ENCODE assay signal across 1 cellular context in the genomic region with DNA sequence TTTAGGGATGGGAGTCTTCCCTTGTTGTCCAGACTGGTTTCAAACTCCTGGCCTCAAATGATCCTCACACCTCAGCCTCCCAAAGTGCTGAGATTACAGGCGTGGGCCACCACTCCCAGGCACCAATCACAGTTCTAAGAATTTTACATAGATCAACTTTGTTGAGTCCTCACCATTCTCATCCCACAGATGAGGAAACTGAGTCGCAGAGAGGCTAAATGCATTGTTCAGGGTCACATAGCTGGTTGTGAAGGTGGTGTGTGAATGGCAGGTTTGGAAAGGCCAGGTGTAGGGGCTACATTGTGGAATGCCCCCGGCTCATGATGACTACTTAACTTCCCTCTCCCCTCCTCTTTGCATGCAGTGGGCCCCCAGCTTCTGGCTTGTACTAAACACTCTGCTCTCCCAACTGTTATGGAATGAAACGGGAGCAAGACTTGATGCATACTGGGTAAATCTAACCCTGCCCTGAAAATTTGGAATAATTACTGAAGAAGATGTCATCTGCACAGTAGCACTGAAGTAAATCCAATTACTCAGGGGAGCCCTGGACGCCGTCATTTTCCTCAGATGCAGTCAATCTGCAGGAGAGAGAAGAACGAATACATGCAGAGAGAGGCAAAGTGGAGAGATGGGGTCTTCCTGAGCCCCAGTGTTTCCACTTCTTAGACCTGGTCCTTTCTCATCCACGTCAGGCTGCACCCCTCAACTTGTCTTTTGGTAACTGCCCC.
TF ChIP-seq lines count a peak whose summit lies in the region.

No MANE protein-coding gene starts in this region.

TF ChIP-seq in K562, 482 proteins besides CTCF, POLR2A, EP300 and RAD21 (continued from another document):
- TF ChIP-seq, protein P1, sequence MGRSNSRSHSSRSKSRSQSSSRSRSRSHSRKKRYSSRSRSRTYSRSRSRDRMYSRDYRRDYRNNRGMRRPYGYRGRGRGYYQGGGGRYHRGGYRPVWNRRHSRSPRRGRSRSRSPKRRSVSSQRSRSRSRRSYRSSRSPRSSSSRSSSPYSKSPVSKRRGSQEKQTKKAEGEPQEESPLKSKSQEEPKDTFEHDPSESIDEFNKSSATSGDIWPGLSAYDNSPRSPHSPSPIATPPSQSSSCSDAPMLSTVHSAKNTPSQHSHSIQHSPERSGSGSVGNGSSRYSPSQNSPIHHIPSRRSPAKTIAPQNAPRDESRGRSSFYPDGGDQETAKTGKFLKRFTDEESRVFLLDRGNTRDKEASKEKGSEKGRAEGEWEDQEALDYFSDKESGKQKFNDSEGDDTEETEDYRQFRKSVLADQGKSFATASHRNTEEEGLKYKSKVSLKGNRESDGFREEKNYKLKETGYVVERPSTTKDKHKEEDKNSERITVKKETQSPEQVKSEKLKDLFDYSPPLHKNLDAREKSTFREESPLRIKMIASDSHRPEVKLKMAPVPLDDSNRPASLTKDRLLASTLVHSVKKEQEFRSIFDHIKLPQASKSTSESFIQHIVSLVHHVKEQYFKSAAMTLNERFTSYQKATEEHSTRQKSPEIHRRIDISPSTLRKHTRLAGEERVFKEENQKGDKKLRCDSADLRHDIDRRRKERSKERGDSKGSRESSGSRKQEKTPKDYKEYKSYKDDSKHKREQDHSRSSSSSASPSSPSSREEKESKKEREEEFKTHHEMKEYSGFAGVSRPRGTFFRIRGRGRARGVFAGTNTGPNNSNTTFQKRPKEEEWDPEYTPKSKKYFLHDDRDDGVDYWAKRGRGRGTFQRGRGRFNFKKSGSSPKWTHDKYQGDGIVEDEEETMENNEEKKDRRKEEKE (IDR thresholded peaks at IDR 0.05; ENCODE audit: borderline replicate concordance in 1 of 2, control insufficient read depth in 1 of 2, low read depth in 2 of 2, low read length in 1 of 2) = 0 out of 4 replicates have a peak, but pooled peaks of 1 of the 2 experiments have one; percentile 7
- no peak for TF ChIP-seq SIN3B (IDR thresholded peaks at IDR 0.05; ENCODE audit: low read depth)
- TF ChIP-seq, protein P2, sequence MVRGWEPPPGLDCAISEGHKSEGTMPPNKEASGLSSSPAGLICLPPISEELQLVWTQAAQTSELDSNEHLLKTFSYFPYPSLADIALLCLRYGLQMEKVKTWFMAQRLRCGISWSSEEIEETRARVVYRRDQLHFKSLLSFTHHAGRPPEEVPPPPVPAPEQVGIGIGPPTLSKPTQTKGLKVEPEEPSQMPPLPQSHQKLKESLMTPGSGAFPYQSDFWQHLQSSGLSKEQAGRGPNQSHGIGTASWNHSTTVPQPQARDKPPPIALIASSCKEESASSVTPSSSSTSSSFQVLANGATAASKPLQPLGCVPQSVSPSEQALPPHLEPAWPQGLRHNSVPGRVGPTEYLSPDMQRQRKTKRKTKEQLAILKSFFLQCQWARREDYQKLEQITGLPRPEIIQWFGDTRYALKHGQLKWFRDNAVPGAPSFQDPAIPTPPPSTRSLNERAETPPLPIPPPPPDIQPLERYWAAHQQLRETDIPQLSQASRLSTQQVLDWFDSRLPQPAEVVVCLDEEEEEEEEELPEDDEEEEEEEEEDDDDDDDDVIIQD (CRISPR knock-in tag; IDR thresholded peaks at IDR 0.05) = no peak
- TF ChIP-seq, protein P3, sequence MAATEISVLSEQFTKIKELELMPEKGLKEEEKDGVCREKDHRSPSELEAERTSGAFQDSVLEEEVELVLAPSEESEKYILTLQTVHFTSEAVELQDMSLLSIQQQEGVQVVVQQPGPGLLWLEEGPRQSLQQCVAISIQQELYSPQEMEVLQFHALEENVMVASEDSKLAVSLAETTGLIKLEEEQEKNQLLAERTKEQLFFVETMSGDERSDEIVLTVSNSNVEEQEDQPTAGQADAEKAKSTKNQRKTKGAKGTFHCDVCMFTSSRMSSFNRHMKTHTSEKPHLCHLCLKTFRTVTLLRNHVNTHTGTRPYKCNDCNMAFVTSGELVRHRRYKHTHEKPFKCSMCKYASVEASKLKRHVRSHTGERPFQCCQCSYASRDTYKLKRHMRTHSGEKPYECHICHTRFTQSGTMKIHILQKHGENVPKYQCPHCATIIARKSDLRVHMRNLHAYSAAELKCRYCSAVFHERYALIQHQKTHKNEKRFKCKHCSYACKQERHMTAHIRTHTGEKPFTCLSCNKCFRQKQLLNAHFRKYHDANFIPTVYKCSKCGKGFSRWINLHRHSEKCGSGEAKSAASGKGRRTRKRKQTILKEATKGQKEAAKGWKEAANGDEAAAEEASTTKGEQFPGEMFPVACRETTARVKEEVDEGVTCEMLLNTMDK (IDR thresholded peaks at IDR 0.05; ENCODE audit: borderline replicate concordance, insufficient read depth, low read depth, low read length, poor library complexity, severe bottlenecking) = no peak
- TF ChIP-seq RBM14 (IDR thresholded peaks at IDR 0.05; ENCODE audit: borderline replicate concordance, insufficient read depth, low read depth, low read length) = no peak
- TF ChIP-seq, protein P4, sequence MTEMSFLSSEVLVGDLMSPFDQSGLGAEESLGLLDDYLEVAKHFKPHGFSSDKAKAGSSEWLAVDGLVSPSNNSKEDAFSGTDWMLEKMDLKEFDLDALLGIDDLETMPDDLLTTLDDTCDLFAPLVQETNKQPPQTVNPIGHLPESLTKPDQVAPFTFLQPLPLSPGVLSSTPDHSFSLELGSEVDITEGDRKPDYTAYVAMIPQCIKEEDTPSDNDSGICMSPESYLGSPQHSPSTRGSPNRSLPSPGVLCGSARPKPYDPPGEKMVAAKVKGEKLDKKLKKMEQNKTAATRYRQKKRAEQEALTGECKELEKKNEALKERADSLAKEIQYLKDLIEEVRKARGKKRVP (CRISPR knock-in tag; IDR thresholded peaks at IDR 0.05) = no peak
- no peak for TF ChIP-seq KAT2B (IDR thresholded peaks at IDR 0.05; ENCODE audit: low read depth, low read length)
- TF ChIP-seq RFX1 (IDR thresholded peaks at IDR 0.05) = 0 out of 2 replicates have a peak, but pooled peaks have one; percentile 4
